ENCODE assay signal across 29 cellular contexts in genomic region chr1:185309566-185309965, GRCh38. TPM values are rescaled to one million over a fixed set of nuclear protein-coding genes. Genes with fewer than 3 reads are reported as not detected.
DNase-seq lines count a peak whose midpoint lies in the region; ATAC-seq and TF ChIP-seq lines count a peak whose summit lies in the region.
"Had no signal": no experiment of that assay in that cellular context is flagged by ENCODE, and none has a peak within 500 bp of the region (broad histone marks: within the 10 kb centered on the region; RNA-seq: fewer than 3 reads in every experiment).

No MANE protein-coding gene starts in this region.

- no peaks in the 10 kb centered on the region for H3K27me3 ChIP-seq in GM23338 (ENCODE audit: insufficient read depth)
- H3K27me3 ChIP-seq in CD4-positive, alpha-beta T cell (ENCODE audit: control insufficient read depth, insufficient read depth, low read length), result no peaks in the 10 kb centered on the region
- H3K27me3 ChIP-seq: BE2C, gastroesophageal sphincter, SJCRH30 had no signal

- H3K27ac ChIP-seq in VCaP (peak overlapping the region; percentile 18; the same call in 1 of the 2 replicates), GM23338 (ENCODE audit: low read depth) (no peak overlapping the region)
- H3K27ac ChIP-seq in CD4-positive, alpha-beta T cell (ENCODE audit: low read depth, low read length), result no peak overlapping the region
- H3K27ac ChIP-seq: gastroesophageal sphincter, psoas muscle, SJCRH30 had no signal

- H3K9me3 ChIP-seq in CD4-positive, alpha-beta T cell (ENCODE audit: control insufficient read depth, low read length), result no peaks in the 10 kb centered on the region
- H3K9me3 ChIP-seq: BE2C, gastroesophageal sphincter, HAP-1, psoas muscle, SJCRH30 had no signal

- H3K4me1 Mint-ChIP-seq in natural killer cell treated with Interleukin-12 subunit alpha and Interleukin-12 subunit beta and Interleukin-15 and Interleukin-18, amount 100 ng/mL, for 72 hours (ENCODE audit: low read depth in 2 of 2), result peaks cover 39 to 59% of the 10 kb centered on the region in 2 donors
- H3K4me1 Mint-ChIP-seq in GM23338, result peaks cover 35% of the 10 kb centered on the region; the same call in 2 of the 3 replicates
- H3K4me1 Mint-ChIP-seq in CD4-positive, alpha-beta T cell (ENCODE audit: low read depth), result peaks cover 49% of the 10 kb centered on the region

- no peak overlapping the region for H2AFZ ChIP-seq in GM23338

- peak overlapping the region; percentile 92 for H3K4me3 Mint-ChIP-seq in natural killer cell treated with Interleukin-12 subunit alpha and Interleukin-12 subunit beta and Interleukin-15 and Interleukin-18, amount 100 ng/mL, for 72 hours
- no peak overlapping the region for H3K4me3 Mint-ChIP-seq in GM23338
- no peak overlapping the region for H3K4me3 Mint-ChIP-seq in CD4-positive, alpha-beta T cell
- H3K4me3 Mint-ChIP-seq: activated CD4-positive, alpha-beta memory T cell treated with anti-CD3 and anti-CD28 coated beads for 36 hours; activated naive CD4-positive, alpha-beta T cell treated with anti-CD3 and anti-CD28 coated beads, Interleukin-2, amount 50 U/mL, for 24 hours; stimulated activated naive CD8-positive, alpha-beta T cell treated with anti-CD3 and anti-CD28 coated beads, Interleukin-15, Interleukin-2, amounts not matched to agents 100 ng/mL and 50 ng/mL, for 24 hours; T-cell had no signal

- intact Hi-C loops in Right ventricle myocardium superior (cut with DNase I), result no loop called here
- intact Hi-C loops in cardiac septum (cut with DNase I), result no loop called here
- intact Hi-C loops in CD4-positive, alpha-beta T cell (cut with DNase I, micrococcal nuclease), result no loop called here

- no peaks in the 10 kb centered on the region for H3K9me3 Mint-ChIP-seq in natural killer cell treated with Interleukin-12 subunit alpha and Interleukin-12 subunit beta and Interleukin-15 and Interleukin-18, amount 100 ng/mL, for 72 hours
- no peaks in the 10 kb centered on the region for H3K9me3 Mint-ChIP-seq in GM23338
- no peaks in the 10 kb centered on the region for H3K9me3 Mint-ChIP-seq in CD4-positive, alpha-beta T cell
- H3K9me3 Mint-ChIP-seq: activated CD4-positive, alpha-beta memory T cell treated with anti-CD3 and anti-CD28 coated beads for 36 hours; activated naive CD4-positive, alpha-beta T cell treated with anti-CD3 and anti-CD28 coated beads, Interleukin-2, amount 50 U/mL, for 24 hours; activated T-helper 2 cell treated with anti-CD3 and anti-CD28 coated beads, Interferon-gamma antibody, Interleukin-2, Interleukin-4, amounts not matched to agents 10 μg/mL and 5 μg/mL and 100 μg/mL, durations not matched to agents 14 hours and 24 hours and 36 hours; stimulated activated naive CD8-positive, alpha-beta T cell treated with anti-CD3 and anti-CD28 coated beads, Interleukin-15, Interleukin-2, amounts not matched to agents 100 ng/mL and 50 ng/mL, for 24 hours; T-cell had no signal

- H3K9me2 ChIP-seq in GM23338 (ENCODE audit: insufficient read depth), result no peaks in the 10 kb centered on the region

- no peaks in the 10 kb centered on the region for H3K27me3 Mint-ChIP-seq in natural killer cell treated with Interleukin-12 subunit alpha and Interleukin-12 subunit beta and Interleukin-15 and Interleukin-18, amount 100 ng/mL, for 72 hours
- H3K27me3 Mint-ChIP-seq in GM23338 (ENCODE audit: insufficient read depth, low read depth, poor library complexity), result no peaks in the 10 kb centered on the region
- no peaks in the 10 kb centered on the region for H3K27me3 Mint-ChIP-seq in CD4-positive, alpha-beta T cell
- H3K27me3 Mint-ChIP-seq: activated CD4-positive, alpha-beta memory T cell treated with anti-CD3 and anti-CD28 coated beads for 36 hours; activated naive CD4-positive, alpha-beta T cell treated with anti-CD3 and anti-CD28 coated beads, Interleukin-2, amount 50 U/mL, for 24 hours; stimulated activated naive CD8-positive, alpha-beta T cell treated with anti-CD3 and anti-CD28 coated beads, Interleukin-15, Interleukin-2, amounts not matched to agents 100 ng/mL and 50 ng/mL, for 24 hours; T-cell had no signal

- H4K20me1 ChIP-seq in GM23338 (replicated peaks; ENCODE audit: insufficient read depth), result peaks cover 26% of the 10 kb centered on the region

- POLR2A ChIA-PET in CD4-positive, alpha-beta T cell (lab: Charles Lee), result no interaction called here

- peaks cover 74% of the 10 kb centered on the region for H3K36me3 Mint-ChIP-seq in natural killer cell treated with Interleukin-12 subunit alpha and Interleukin-12 subunit beta and Interleukin-15 and Interleukin-18, amount 100 ng/mL, for 72 hours
- H3K36me3 Mint-ChIP-seq in GM23338 (ENCODE audit: low read depth), result peaks cover 65% of the 10 kb centered on the region
- H3K36me3 Mint-ChIP-seq in CD4-positive, alpha-beta T cell (ENCODE audit: low read depth), result peaks cover 77% of the 10 kb centered on the region

- H3F3A ChIP-seq in GM23338 (replicated peaks; ENCODE audit: low read depth), result no peaks in the 10 kb centered on the region

- ATAC-seq in Right ventricle myocardium superior (ENCODE audit: poor library complexity) (peak; percentile 48), GM23338 (no peak)
- no peak for ATAC-seq in natural killer cell treated with Interleukin-12 subunit alpha and Interleukin-12 subunit beta and Interleukin-15 and Interleukin-18, amount 100 ng/mL, for 72 hours
- no peak for ATAC-seq in CD4-positive, alpha-beta T cell (ENCODE audit: poor library complexity)
- ATAC-seq: activated CD4-positive, CD25-positive, alpha-beta regulatory T cell treated with anti-CD3 and anti-CD28 coated beads, Interleukin-2, amount 50 U/mL, for 24 hours; gastroesophageal sphincter; left colon; Panc1; psoas muscle; T-cell had no signal

- H3K36me3 ChIP-seq in GM23338 (ENCODE audit: insufficient read depth), result peaks cover 67% of the 10 kb centered on the region

- TF ChIP-seq CTCF in VCaP (conservative IDR thresholded peaks at IDR 0.05) (no peak), GM23338 (conservative IDR thresholded peaks at IDR 0.05; ENCODE audit: low read depth in 2 of 2) (no peak)
- TF ChIP-seq CTCF in CD4-positive, alpha-beta T cell (IDR thresholded peaks at IDR 0.05), result no peak

- H3K4me1 ChIP-seq in GM23338 (ENCODE audit: insufficient read depth), result peaks cover 21% of the 10 kb centered on the region
- H3K4me1 ChIP-seq: BE2C had no signal

- H3K79me2 ChIP-seq in GM23338 (replicated peaks; ENCODE audit: insufficient read depth), result peaks cover 84% of the 10 kb centered on the region

- CTCF ChIA-PET in CD4-positive, alpha-beta T cell (lab: Charles Lee), result interaction anchor here (0.5 to 0.7 kb wide), 2 partner anchors 18 to 251 kb away, joined by 3 read pairs; no protein-coding TSS in a partner anchor

- DNase-seq in Right ventricle myocardium superior (no peak), cardiac septum (ENCODE audit: low spot score) (no peak), GM23338 (ENCODE audit: low spot score) (no peak)
- DNase-seq in natural killer cell treated with Interleukin-12 subunit alpha and Interleukin-12 subunit beta and Interleukin-15 and Interleukin-18, amount 100 ng/mL, for 72 hours (ENCODE audit: low spot score), result no peak
- DNase-seq in activated CD4-positive, alpha-beta T cell treated with anti-CD3 and anti-CD28 coated beads for 4 hours, result no peak
- no peak for DNase-seq in CD4-positive, alpha-beta T cell
- DNase-seq: ACHN; activated CD4-positive, alpha-beta memory T cell treated with anti-CD3 and anti-CD28 coated beads for 36 hours; activated CD8-positive, alpha-beta memory T cell treated with anti-CD3 and anti-CD28 coated beads, Interleukin-2, amount 50 U/mL, for 4 hours; anterior cingulate cortex; BE2C; central memory CD4-positive, alpha-beta T cell; DMS79; GF-D8; hippocampal formation; KBM-7; left colon; mesendoderm; psoas muscle; SJCRH30; T-cell had no signal

- H3K27ac Mint-ChIP-seq in natural killer cell treated with Interleukin-12 subunit alpha and Interleukin-12 subunit beta and Interleukin-15 and Interleukin-18, amount 100 ng/mL, for 72 hours, result peak overlapping the region; percentile 87 to 98
- no peak overlapping the region for H3K27ac Mint-ChIP-seq in GM23338
- H3K27ac Mint-ChIP-seq in CD4-positive, alpha-beta T cell, result no peak overlapping the region
- H3K27ac Mint-ChIP-seq: activated CD4-positive, alpha-beta memory T cell treated with anti-CD3 and anti-CD28 coated beads for 36 hours; activated naive CD4-positive, alpha-beta T cell treated with anti-CD3 and anti-CD28 coated beads, Interleukin-2, amount 50 U/mL, for 24 hours; activated T-helper 2 cell treated with anti-CD3 and anti-CD28 coated beads, Interferon-gamma antibody, Interleukin-2, Interleukin-4, amounts not matched to agents 10 μg/mL and 5 μg/mL and 100 μg/mL, durations not matched to agents 14 hours and 24 hours and 36 hours; stimulated activated naive CD8-positive, alpha-beta T cell treated with anti-CD3 and anti-CD28 coated beads, Interleukin-15, Interleukin-2, amounts not matched to agents 100 ng/mL and 50 ng/mL, for 24 hours had no signal

- no peak overlapping the region for H3K4me2 ChIP-seq in GM23338

- H3K4me3 ChIP-seq in GM23338, result no peak overlapping the region
- H3K4me3 ChIP-seq: gastroesophageal sphincter, HAP-1, psoas muscle, SJCRH30 had no signal

TF ChIP-seq in GM23338, 12 proteins besides CTCF, POLR2A, EP300 and RAD21 (continues in another document):
- TF ChIP-seq CREB1 (CRISPR knock-in tag; IDR thresholded peaks at IDR 0.05; ENCODE audit: low read depth) (no peak), NANOG (IDR thresholded peaks at IDR 0.05; ENCODE audit: borderline replicate concordance) (no peak), STAT1 (IDR thresholded peaks at IDR 0.05; ENCODE audit: unreplicated experiment) (no peak), ZNF114 (CRISPR knock-in tag; IDR thresholded peaks at IDR 0.05) (no peak)

RNA-seq across cellular contexts. Expression of gene IVNS1ABP, which starts 7.5 kb away (rescaled TPM):
- total RNA-seq in Right ventricle myocardium superior (58.4 TPM), cardiac septum (116 TPM)
- 100 to 1,000 TPM; 744 to 950 TPM for total RNA-seq in natural killer cell treated with Interleukin-12 subunit alpha and Interleukin-12 subunit beta and Interleukin-15 and Interleukin-18, amount 100 ng/mL, for 72 hours
- total RNA-seq in GM23338 (2014; rRNA removed; shearing (Covaris generic)), result 162 TPM in 2 replicates
- polyA plus RNA-seq in GM23338 (2016; fragmentation: Nextera tagmentation; extraction: Ambion mirVana), result 63.1 and 73.5 TPM in 2 replicates
- 100 to 1,000 TPM; 234 to 254 TPM for total RNA-seq in CD4-positive, alpha-beta T cell

Comparison
In these comparisons a context has a peak if more than half of its experiments do, and no peak if none do; other contexts are left out.
1. H3K27ac Mint-ChIP-seq: peak in natural killer cell treated with Interleukin-12 subunit alpha and Interleukin-12 subunit beta and Interleukin-15 and Interleukin-18, amount 100 ng/mL, for 72 hours (2 of 2); none in GM23338 (single experiment) and CD4-positive, alpha-beta T cell (single experiment).